Comparison of ENCODE assay signal across 1 cellular context in genomic region chr3:57164606-57165573, GRCh38.
TF ChIP-seq lines count a peak whose summit lies in the region.

Gene IL17RD, minus strand, starts transcription at chr3:57165353. Its CDS starts 67 bp downstream, at chr3:57165286.

TF ChIP-seq in GM12878, 131 proteins besides CTCF, POLR2A, EP300 and RAD21 (continued from another document and continues in another):
- TF ChIP-seq ZNF592 (IDR thresholded peaks at IDR 0.05), result no peak
- TF ChIP-seq ZNF384 (IDR thresholded peaks at IDR 0.05; ENCODE audit: borderline replicate concordance, low read depth, low read length), result no peak
- TF ChIP-seq NRF1 (conservative IDR thresholded peaks at IDR 0.05; ENCODE audit: low read depth, low read length), result 0 out of 2 replicates have a peak, but pooled peaks have one; percentile 13
- no peak for TF ChIP-seq ZNF687 (IDR thresholded peaks at IDR 0.05)
- no peak for TF ChIP-seq RCOR1 (conservative IDR thresholded peaks at IDR 0.05; ENCODE audit: low read depth, low read length)
- TF ChIP-seq SIN3A (IDR thresholded peaks at IDR 0.05; ENCODE audit: low read depth, low read length), result no peak
- TF ChIP-seq CUX1 (IDR thresholded peaks at IDR 0.05; ENCODE audit: insufficient replicate concordance, low read depth, low read length), result no peak
- TF ChIP-seq E2F8 (IDR thresholded peaks at IDR 0.05; ENCODE audit: low read depth, partially characterized antibody), result no peak
- TF ChIP-seq KLF5 (IDR thresholded peaks at IDR 0.05; ENCODE audit: partially characterized antibody), result no peak
- TF ChIP-seq ZNF217 (IDR thresholded peaks at IDR 0.05), result no peak
- no peak for TF ChIP-seq BMI1 (IDR thresholded peaks at IDR 0.05; ENCODE audit: borderline replicate concordance)
- TF ChIP-seq POU2F2 (IDR thresholded peaks at IDR 0.05; ENCODE audit: borderline replicate concordance, low read depth, low read length), result no peak
- no peak for TF ChIP-seq NFIC (IDR thresholded peaks at IDR 0.05; ENCODE audit: low read depth, low read length)
- TF ChIP-seq E4F1 (IDR thresholded peaks at IDR 0.05; ENCODE audit: borderline replicate concordance, partially characterized antibody), result no peak
- no peak for TF ChIP-seq RBBP5 (conservative IDR thresholded peaks at IDR 0.05)
- TF ChIP-seq EGR1 (IDR thresholded peaks at IDR 0.05; ENCODE audit: borderline replicate concordance in 1 of 2, low read depth in 2 of 2, low read length in 2 of 2), result peak in 1 of 2 experiments; percentile 64; a peak in 1 of 3 replicates
- TF ChIP-seq HCFC1 (IDR thresholded peaks at IDR 0.05; ENCODE audit: low read length), result no peak
- TF ChIP-seq ZSCAN29 (IDR thresholded peaks at IDR 0.05), result no peak
- TF ChIP-seq TAF1 (IDR thresholded peaks at IDR 0.05; ENCODE audit: borderline replicate concordance, low read depth, low read length), result no peak
- no peak for TF ChIP-seq ATF3 (IDR thresholded peaks at IDR 0.05; ENCODE audit: borderline replicate concordance, extremely low read depth, low read depth, low read length)
- 0 out of 2 replicates have a peak, but pooled peaks have one; percentile 18 for TF ChIP-seq DPF2 (IDR thresholded peaks at IDR 0.05)
- no peak for TF ChIP-seq MXI1 (IDR thresholded peaks at IDR 0.05; ENCODE audit: low read depth, low read length)
- peak; percentile 86 for TF ChIP-seq HDAC6 (IDR thresholded peaks at IDR 0.05; ENCODE audit: unreplicated experiment)
- TF ChIP-seq E2F4 (IDR thresholded peaks at IDR 0.05; ENCODE audit: low read depth, low read length), result no peak
- no peak for TF ChIP-seq JUND (IDR thresholded peaks at IDR 0.05; ENCODE audit: low read depth, low read length)
- TF ChIP-seq SMC3 (IDR thresholded peaks at IDR 0.05; ENCODE audit: borderline replicate concordance, low read length), result no peak
- no peak for TF ChIP-seq MAX (IDR thresholded peaks at IDR 0.05; ENCODE audit: low read depth, low read length)
- TF ChIP-seq MEF2B (IDR thresholded peaks at IDR 0.05; ENCODE audit: partially characterized antibody, poor library complexity, severe bottlenecking), result no peak
- TF ChIP-seq NFYA (IDR thresholded peaks at IDR 0.05; ENCODE audit: borderline replicate concordance, low read depth, low read length), result no peak
- no peak for TF ChIP-seq ZZZ3 (IDR thresholded peaks at IDR 0.05; ENCODE audit: control insufficient read depth, insufficient read length, low read depth)
- TF ChIP-seq SMARCA5 (IDR thresholded peaks at IDR 0.05), result no peak
- no peak for TF ChIP-seq ETV6 (conservative IDR thresholded peaks at IDR 0.05 in 1 of 2, IDR thresholded peaks at IDR 0.05 in 1 of 2; ENCODE audit: borderline replicate concordance in 1 of 2, low read depth in 1 of 2)
- no peak for TF ChIP-seq NR2C2 (IDR thresholded peaks at IDR 0.05; ENCODE audit: borderline replicate concordance, control insufficient read depth, insufficient read length, low read depth)
- TF ChIP-seq PML (IDR thresholded peaks at IDR 0.05; ENCODE audit: low read length), result no peak
- no peak for TF ChIP-seq SRF (IDR thresholded peaks at IDR 0.05; ENCODE audit: low read depth in 2 of 2, low read length in 2 of 2)
- no peak for TF ChIP-seq NFXL1 (IDR thresholded peaks at IDR 0.05; ENCODE audit: borderline replicate concordance)
- no peak for TF ChIP-seq BRCA1 (IDR thresholded peaks at IDR 0.05; ENCODE audit: low read depth, low read length)
